ENCODE assay signal across 6 cellular contexts in the genomic region with DNA sequence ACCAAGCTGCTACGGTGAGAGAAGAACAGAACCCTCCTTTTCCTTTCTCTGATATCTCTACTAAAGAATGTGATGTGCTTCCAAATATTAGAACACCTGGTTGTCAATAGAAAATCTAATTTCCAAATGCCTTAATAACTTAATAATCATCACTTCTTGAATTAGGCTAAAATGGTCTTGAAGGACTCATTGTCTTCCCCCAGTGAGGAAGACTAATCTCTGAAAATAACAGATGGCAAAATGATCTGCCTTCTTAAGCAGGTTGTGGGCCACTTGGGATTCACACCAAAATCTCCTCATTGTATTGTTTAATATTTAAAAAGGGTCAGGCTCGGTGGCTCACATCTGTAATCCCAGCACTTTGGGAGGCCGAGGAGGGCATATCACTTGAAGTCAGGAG.
"Had no signal": no experiment of that assay in that cellular context is flagged by ENCODE, and none has a peak within 500 bp of the region (broad histone marks: within the 10 kb centered on the region; RNA-seq: fewer than 3 reads in every experiment).

No MANE protein-coding gene starts in this region.

- ATAC-seq: GM23338, K562 had no signal

- DNase-seq: H9, HCEC 1CT, IMR-90, KG1 had no signal

- H3K4me3 ChIP-seq: GM23338, K562 had no signal
